In genomic region chr7:3955751-3956696, GRCh38 we compare ENCODE assay signal across 8 cellular contexts.
DNase-seq lines count a peak whose midpoint lies in the region; ATAC-seq and TF ChIP-seq lines count a peak whose summit lies in the region.

No MANE protein-coding gene starts in this region.

- peak; percentile 58 for DNase-seq in PC-3
- peak in 1 of 3 donors; percentile 18 for DNase-seq in mucosa of descending colon
- DNase-seq in superior temporal gyrus (ENCODE audit: extremely low spot score), result no peak
- no peak for DNase-seq in NOMO-1 (lab: John Stamatoyannopoulos, UW; ENCODE audit: unreplicated experiment in 2 of 2)
- DNase-seq in NCI-H146 (lab: John Stamatoyannopoulos, UW), result no peak
- no peak for DNase-seq in ecto neural progenitor cell (ENCODE audit: low spot score)

- no peaks in the 10 kb centered on the region for H3F3A ChIP-seq in PC-3 (ENCODE audit: low read length, unreplicated experiment)

- no TSS peak for BruUV-seq in PC-3 (replicated peaks; lab: Mats Ljungman, UMichigan)

- H3K4me2 ChIP-seq in PC-3 (ENCODE audit: low read length), result peak overlapping the region; percentile 28; the same call in 1 of the 2 replicates

- H3K4me3 ChIP-seq in PC-3 (ENCODE audit: low read length) (no peak overlapping the region), mucosa of descending colon (no peak overlapping the region)

- H3K9me3 ChIP-seq in PC-3 (ENCODE audit: low read length) (no peaks in the 10 kb centered on the region), mucosa of descending colon (no peaks in the 10 kb centered on the region)

- no peaks in the 10 kb centered on the region for H3K27me3 ChIP-seq in PC-3 (ENCODE audit: low read length)

- no peak overlapping the region for H3K27ac ChIP-seq in PC-3 (ENCODE audit: low read length)

- H2AFZ ChIP-seq in PC-3 (ENCODE audit: low read length), result no peak overlapping the region

- CTCF ChIA-PET in PC-3 (lab: Charles Lee), result interaction anchor here (0.6 kb wide), 1 partner anchor 34 kb away, joined by 3 read pairs; no protein-coding TSS in a partner anchor

- no peaks in the 10 kb centered on the region for H3K9me2 ChIP-seq in PC-3 (replicated peaks; ENCODE audit: low read length)

- H3K4me1 ChIP-seq in PC-3 (ENCODE audit: insufficient read depth, low read length) (peaks cover 9% of the 10 kb centered on the region; the same call in 1 of the 2 replicates), mucosa of descending colon (ENCODE audit: low read depth) (no peaks in the 10 kb centered on the region)

- no peak overlapping the region for H3K9ac ChIP-seq in PC-3 (ENCODE audit: low read length)

- TF ChIP-seq CTCF in PC-3 (conservative IDR thresholded peaks at IDR 0.05; ENCODE audit: low read depth, low read length) (no peak), mucosa of descending colon (IDR thresholded peaks at IDR 0.05) (no peak)

- ATAC-seq in GM19023 (IDR thresholded peaks at IDR 0.05; ENCODE audit: unreplicated experiment) (peak; percentile 82), HG02884 (IDR thresholded peaks at IDR 0.05; ENCODE audit: unreplicated experiment) (peak; percentile 74), PC-3 (peak; percentile 95), mucosa of descending colon (peak; percentile 91)

- H3K79me2 ChIP-seq in PC-3 (ENCODE audit: low read length), result no peaks in the 10 kb centered on the region

- intact Hi-C loops in PC-3 (cut with micrococcal nuclease), result no loop called here
- intact Hi-C loops in mucosa of descending colon (cut with DNase I, micrococcal nuclease), result no loop called here

- H4K20me1 ChIP-seq in PC-3 (ENCODE audit: low read length), result no peaks in the 10 kb centered on the region

- POLR2A ChIA-PET in PC-3 (lab: Charles Lee; ENCODE audit: unreplicated experiment), result no interaction called here

- H3K36me3 ChIP-seq in PC-3 (ENCODE audit: low read depth, low read length) (no peaks in the 10 kb centered on the region), mucosa of descending colon (ENCODE audit: low read depth) (no peaks in the 10 kb centered on the region)
